In genomic region chr1:30188999-30189398, GRCh38 we compare ENCODE assay signal across 1 cellular context.
TF ChIP-seq lines count a peak whose summit lies in the region.

No MANE protein-coding gene starts in this region.

TF ChIP-seq in GM23338, 12 proteins besides CTCF, POLR2A, EP300 and RAD21 (continued from another document):
- TF ChIP-seq, protein P1, sequence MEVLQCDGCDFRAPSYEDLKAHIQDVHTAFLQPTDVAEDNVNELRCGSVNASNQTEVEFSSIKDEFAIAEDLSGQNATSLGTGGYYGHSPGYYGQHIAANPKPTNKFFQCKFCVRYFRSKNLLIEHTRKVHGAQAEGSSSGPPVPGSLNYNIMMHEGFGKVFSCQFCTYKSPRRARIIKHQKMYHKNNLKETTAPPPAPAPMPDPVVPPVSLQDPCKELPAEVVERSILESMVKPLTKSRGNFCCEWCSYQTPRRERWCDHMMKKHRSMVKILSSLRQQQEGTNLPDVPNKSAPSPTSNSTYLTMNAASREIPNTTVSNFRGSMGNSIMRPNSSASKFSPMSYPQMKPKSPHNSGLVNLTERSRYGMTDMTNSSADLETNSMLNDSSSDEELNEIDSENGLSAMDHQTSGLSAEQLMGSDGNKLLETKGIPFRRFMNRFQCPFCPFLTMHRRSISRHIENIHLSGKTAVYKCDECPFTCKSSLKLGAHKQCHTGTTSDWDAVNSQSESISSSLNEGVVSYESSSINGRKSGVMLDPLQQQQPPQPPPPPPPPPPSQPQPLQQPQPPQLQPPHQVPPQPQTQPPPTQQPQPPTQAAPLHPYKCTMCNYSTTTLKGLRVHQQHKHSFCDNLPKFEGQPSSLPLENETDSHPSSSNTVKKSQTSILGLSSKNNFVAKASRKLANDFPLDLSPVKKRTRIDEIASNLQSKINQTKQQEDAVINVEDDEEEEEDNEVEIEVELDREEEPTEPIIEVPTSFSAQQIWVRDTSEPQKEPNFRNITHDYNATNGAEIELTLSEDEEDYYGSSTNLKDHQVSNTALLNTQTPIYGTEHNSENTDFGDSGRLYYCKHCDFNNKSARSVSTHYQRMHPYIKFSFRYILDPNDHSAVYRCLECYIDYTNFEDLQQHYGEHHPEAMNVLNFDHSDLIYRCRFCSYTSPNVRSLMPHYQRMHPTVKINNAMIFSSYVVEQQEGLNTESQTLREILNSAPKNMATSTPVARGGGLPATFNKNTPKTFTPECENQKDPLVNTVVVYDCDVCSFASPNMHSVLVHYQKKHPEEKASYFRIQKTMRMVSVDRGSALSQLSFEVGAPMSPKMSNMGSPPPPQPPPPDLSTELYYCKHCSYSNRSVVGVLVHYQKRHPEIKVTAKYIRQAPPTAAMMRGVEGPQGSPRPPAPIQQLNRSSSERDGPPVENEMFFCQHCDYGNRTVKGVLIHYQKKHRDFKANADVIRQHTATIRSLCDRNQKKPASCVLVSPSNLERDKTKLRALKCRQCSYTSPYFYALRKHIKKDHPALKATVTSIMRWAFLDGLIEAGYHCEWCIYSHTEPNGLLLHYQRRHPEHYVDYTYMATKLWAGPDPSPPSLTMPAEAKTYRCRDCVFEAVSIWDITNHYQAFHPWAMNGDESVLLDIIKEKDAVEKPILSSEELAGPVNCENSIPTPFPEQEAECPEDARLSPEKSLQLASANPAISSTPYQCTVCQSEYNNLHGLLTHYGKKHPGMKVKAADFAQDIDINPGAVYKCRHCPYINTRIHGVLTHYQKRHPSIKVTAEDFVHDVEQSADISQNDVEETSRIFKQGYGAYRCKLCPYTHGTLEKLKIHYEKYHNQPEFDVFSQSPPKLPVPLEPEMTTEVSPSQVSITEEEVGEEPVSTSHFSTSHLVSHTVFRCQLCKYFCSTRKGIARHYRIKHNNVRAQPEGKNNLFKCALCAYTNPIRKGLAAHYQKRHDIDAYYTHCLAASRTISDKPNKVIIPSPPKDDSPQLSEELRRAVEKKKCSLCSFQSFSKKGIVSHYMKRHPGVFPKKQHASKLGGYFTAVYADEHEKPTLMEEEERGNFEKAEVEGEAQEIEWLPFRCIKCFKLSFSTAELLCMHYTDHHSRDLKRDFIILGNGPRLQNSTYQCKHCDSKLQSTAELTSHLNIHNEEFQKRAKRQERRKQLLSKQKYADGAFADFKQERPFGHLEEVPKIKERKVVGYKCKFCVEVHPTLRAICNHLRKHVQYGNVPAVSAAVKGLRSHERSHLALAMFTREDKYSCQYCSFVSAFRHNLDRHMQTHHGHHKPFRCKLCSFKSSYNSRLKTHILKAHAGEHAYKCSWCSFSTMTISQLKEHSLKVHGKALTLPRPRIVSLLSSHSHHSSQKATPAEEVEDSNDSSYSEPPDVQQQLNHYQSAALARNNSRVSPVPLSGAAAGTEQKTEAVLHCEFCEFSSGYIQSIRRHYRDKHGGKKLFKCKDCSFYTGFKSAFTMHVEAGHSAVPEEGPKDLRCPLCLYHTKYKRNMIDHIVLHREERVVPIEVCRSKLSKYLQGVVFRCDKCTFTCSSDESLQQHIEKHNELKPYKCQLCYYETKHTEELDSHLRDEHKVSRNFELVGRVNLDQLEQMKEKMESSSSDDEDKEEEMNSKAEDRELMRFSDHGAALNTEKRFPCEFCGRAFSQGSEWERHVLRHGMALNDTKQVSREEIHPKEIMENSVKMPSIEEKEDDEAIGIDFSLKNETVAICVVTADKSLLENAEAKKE (CRISPR knock-in tag; IDR thresholded peaks at IDR 0.05), result no peak
- no peak for TF ChIP-seq EZH2 (IDR thresholded peaks at IDR 0.05; ENCODE audit: low read depth, unreplicated experiment)
- no peak for TF ChIP-seq STAT1 (IDR thresholded peaks at IDR 0.05; ENCODE audit: unreplicated experiment)
- no peak for TF ChIP-seq ETS1 (IDR thresholded peaks at IDR 0.05)
- no peak for TF ChIP-seq NANOG (IDR thresholded peaks at IDR 0.05; ENCODE audit: borderline replicate concordance)
- no peak for TF ChIP-seq EZH2phosphoT487 (IDR thresholded peaks at IDR 0.05; ENCODE audit: unreplicated experiment)
- TF ChIP-seq POLR2AphosphoS5 (IDR thresholded peaks at IDR 0.05; ENCODE audit: low read depth), result no peak
- TF ChIP-seq ZNF331 (CRISPR knock-in tag; IDR thresholded peaks at IDR 0.05; ENCODE audit: low read depth), result no peak
- TF ChIP-seq ZNF114 (CRISPR knock-in tag; IDR thresholded peaks at IDR 0.05), result no peak
- TF ChIP-seq, protein P2, sequence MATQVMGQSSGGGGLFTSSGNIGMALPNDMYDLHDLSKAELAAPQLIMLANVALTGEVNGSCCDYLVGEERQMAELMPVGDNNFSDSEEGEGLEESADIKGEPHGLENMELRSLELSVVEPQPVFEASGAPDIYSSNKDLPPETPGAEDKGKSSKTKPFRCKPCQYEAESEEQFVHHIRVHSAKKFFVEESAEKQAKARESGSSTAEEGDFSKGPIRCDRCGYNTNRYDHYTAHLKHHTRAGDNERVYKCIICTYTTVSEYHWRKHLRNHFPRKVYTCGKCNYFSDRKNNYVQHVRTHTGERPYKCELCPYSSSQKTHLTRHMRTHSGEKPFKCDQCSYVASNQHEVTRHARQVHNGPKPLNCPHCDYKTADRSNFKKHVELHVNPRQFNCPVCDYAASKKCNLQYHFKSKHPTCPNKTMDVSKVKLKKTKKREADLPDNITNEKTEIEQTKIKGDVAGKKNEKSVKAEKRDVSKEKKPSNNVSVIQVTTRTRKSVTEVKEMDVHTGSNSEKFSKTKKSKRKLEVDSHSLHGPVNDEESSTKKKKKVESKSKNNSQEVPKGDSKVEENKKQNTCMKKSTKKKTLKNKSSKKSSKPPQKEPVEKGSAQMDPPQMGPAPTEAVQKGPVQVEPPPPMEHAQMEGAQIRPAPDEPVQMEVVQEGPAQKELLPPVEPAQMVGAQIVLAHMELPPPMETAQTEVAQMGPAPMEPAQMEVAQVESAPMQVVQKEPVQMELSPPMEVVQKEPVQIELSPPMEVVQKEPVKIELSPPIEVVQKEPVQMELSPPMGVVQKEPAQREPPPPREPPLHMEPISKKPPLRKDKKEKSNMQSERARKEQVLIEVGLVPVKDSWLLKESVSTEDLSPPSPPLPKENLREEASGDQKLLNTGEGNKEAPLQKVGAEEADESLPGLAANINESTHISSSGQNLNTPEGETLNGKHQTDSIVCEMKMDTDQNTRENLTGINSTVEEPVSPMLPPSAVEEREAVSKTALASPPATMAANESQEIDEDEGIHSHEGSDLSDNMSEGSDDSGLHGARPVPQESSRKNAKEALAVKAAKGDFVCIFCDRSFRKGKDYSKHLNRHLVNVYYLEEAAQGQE (IDR thresholded peaks at IDR 0.05; ENCODE audit: unreplicated experiment), result no peak
